Comparison of ENCODE assay signal across 2 cellular contexts in genomic region chr14:88929656-88930436, GRCh38.
TF ChIP-seq lines count a peak whose summit lies in the region.

No MANE protein-coding gene starts in this region.

TF ChIP-seq in IMR-90, 13 proteins besides CTCF, POLR2A, EP300 and RAD21:
- TF ChIP-seq USF2 (IDR thresholded peaks at IDR 0.05; ENCODE audit: low read depth, low read length) = no peak
- no peak for TF ChIP-seq BHLHE40 (IDR thresholded peaks at IDR 0.05; ENCODE audit: low read depth, low read length)
- TF ChIP-seq SMC3 (IDR thresholded peaks at IDR 0.05; ENCODE audit: low read depth, low read length) = no peak
- TF ChIP-seq NFE2L2 (IDR thresholded peaks at IDR 0.05; ENCODE audit: low read depth, low read length) = no peak
- TF ChIP-seq CEBPB (IDR thresholded peaks at IDR 0.05; ENCODE audit: low read depth, low read length) = no peak
- TF ChIP-seq MAFK (IDR thresholded peaks at IDR 0.05; ENCODE audit: low read depth, low read length) = no peak
- TF ChIP-seq MAZ (IDR thresholded peaks at IDR 0.05; ENCODE audit: borderline replicate concordance, low read depth, low read length) = no peak
- TF ChIP-seq ELK1 (IDR thresholded peaks at IDR 0.05; ENCODE audit: borderline replicate concordance, low read depth, low read length) = no peak

TF ChIP-seq in K562, 482 proteins besides CTCF, POLR2A, EP300 and RAD21:
- TF ChIP-seq ZNF609 (CRISPR knock-in tag; IDR thresholded peaks at IDR 0.05; ENCODE audit: borderline replicate concordance) (no peak), TRIM25 (IDR thresholded peaks at IDR 0.05; ENCODE audit: borderline replicate concordance) (no peak), PCBP2 (IDR thresholded peaks at IDR 0.05; ENCODE audit: low read depth, low read length, poor library complexity, severe bottlenecking) (no peak), HINFP (tag; conservative IDR thresholded peaks at IDR 0.05; ENCODE audit: low read depth) (no peak), USF1 (CRISPR knock-in tag; IDR thresholded peaks at IDR 0.05) (no peak), SP2 (IDR thresholded peaks at IDR 0.05; ENCODE audit: extremely low read depth, low read depth, low read length, poor library complexity, severe bottlenecking) (no peak), HMG20B (CRISPR knock-in tag; IDR thresholded peaks at IDR 0.05) (no peak), NONO (IDR thresholded peaks at IDR 0.05; ENCODE audit: low read depth in 2 of 2, low read length in 1 of 2) (no peak), SIN3A (IDR thresholded peaks at IDR 0.05; ENCODE audit: borderline replicate concordance in 2 of 2, control insufficient read depth in 1 of 2, low read depth in 2 of 2, low read length in 2 of 2) (no peak), NEUROD1 (IDR thresholded peaks at IDR 0.05; ENCODE audit: borderline replicate concordance, low read depth, low read length, partially characterized antibody) (no peak), HOMEZ (CRISPR knock-in tag; IDR thresholded peaks at IDR 0.05) (no peak), SP1 (CRISPR knock-in tag; IDR thresholded peaks at IDR 0.05) (no peak), RHOXF2B (CRISPR knock-in tag; conservative IDR thresholded peaks at IDR 0.05) (no peak), ZBTB26 (CRISPR knock-in tag; IDR thresholded peaks at IDR 0.05) (no peak), ZBTB17 (CRISPR knock-in tag; IDR thresholded peaks at IDR 0.05) (no peak), ZNF217 (CRISPR knock-in tag; IDR thresholded peaks at IDR 0.05) (no peak), ZNF551 (CRISPR knock-in tag; IDR thresholded peaks at IDR 0.05) (no peak), NR0B1 (IDR thresholded peaks at IDR 0.05; ENCODE audit: partially characterized antibody) (no peak), IRF9 (tag; IDR thresholded peaks at IDR 0.05) (no peak), ZNF740 (CRISPR knock-in tag; IDR thresholded peaks at IDR 0.05) (no peak), ZNF740 (tag; IDR thresholded peaks at IDR 0.05) (no peak)
